In the genomic region with DNA sequence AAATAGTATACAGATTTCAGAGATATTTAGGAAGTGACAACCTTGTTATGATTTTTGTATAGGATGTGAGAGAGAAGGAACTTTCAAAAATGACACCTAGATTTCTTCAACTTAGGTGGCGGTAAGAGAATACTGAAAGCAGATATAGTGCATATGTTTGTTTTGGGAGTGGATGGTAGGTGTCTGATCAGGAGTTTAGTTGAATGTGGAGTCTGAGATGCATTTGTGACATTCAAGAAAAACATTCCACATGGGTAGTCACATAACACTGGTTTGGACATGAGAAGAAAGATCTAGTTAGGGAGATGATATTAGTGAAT, we compare ENCODE assay signal across 28 cellular contexts. TPM values are rescaled to one million over a fixed set of nuclear protein-coding genes. Genes with fewer than 3 reads are reported as not detected.
A peak's percentile ranks its signal among the peaks of the same experiment; 100 is the strongest.
DNase-seq lines count a peak whose midpoint lies in the region; ATAC-seq and TF ChIP-seq lines count a peak whose summit lies in the region.
"Had no signal": no experiment of that assay in that cellular context is flagged by ENCODE, and none has a peak within 500 bp of the region (broad histone marks: within the 10 kb centered on the region; RNA-seq: fewer than 3 reads in every experiment).

No MANE protein-coding gene starts in this region.

- no peaks in the 10 kb centered on the region for H3K27me3 ChIP-seq in Karpas-422 (ENCODE audit: low read length)
- H3K27me3 ChIP-seq: breast epithelium had no signal

- no peaks in the 10 kb centered on the region for H4K20me1 ChIP-seq in Karpas-422 (ENCODE audit: insufficient read depth, low read depth, low read length)

- no peaks in the 10 kb centered on the region for H3K9me3 Mint-ChIP-seq in natural killer cell
- H3K9me3 Mint-ChIP-seq in natural killer cell treated with Interleukin-12 subunit alpha and Interleukin-12 subunit beta and Interleukin-15 and Interleukin-18, amount 100 ng/mL, for 72 hours = no peaks in the 10 kb centered on the region
- H3K9me3 Mint-ChIP-seq: activated CD4-positive, alpha-beta T cell treated with anti-CD3 and anti-CD28 coated beads, Interleukin-2, amount 10 ng/mL, durations not matched to agents 24 days and 14 days; activated naive CD4-positive, alpha-beta T cell treated with anti-CD3 and anti-CD28 coated beads for 36 hours; activated T-cell treated with anti-CD3 and anti-CD28 coated beads, Interleukin-2, amount 50 U/mL, for 72 hours; CD8-positive, alpha-beta memory T cell; immature natural killer cell had no signal

- peaks cover 95% of the 10 kb centered on the region for H3K4me1 ChIP-seq in Karpas-422 (ENCODE audit: low read length)
- H3K4me1 ChIP-seq: breast epithelium had no signal

- H3K9ac ChIP-seq in Karpas-422 (ENCODE audit: low read length) = peak overlapping the region; percentile 65

- peak overlapping the region; percentile 61 for H3K4me3 ChIP-seq in Karpas-422 (ENCODE audit: low read length)
- H3K4me3 ChIP-seq: breast epithelium, SK-N-MC had no signal

- DNase-seq in natural killer cell (no peak), Karpas-422 (no peak), sciatic nerve (ENCODE audit: low spot score) (no peak), GM03348 (ENCODE audit: low spot score) (no peak)
- no peak for DNase-seq in natural killer cell treated with Interleukin-12 subunit alpha and Interleukin-12 subunit beta and Interleukin-15 and Interleukin-18, amount 100 ng/mL, for 72 hours (ENCODE audit: low spot score)
- DNase-seq: activated CD4-positive, alpha-beta T cell treated with anti-CD3 and anti-CD28 coated beads, Interleukin-2, amount 10 ng/mL, durations not matched to agents 24 days and 14 days; activated CD8-positive, alpha-beta memory T cell treated with anti-CD3 and anti-CD28 coated beads, Interleukin-2, amount 10 ng/mL, durations not matched to agents 7 days and 5 days; activated naive CD4-positive, alpha-beta T cell treated with anti-CD3 and anti-CD28 coated beads for 36 hours; activated T-cell treated with anti-CD3 and anti-CD28 coated beads, Interleukin-2, amount 50 U/mL, for 72 hours; amniotic stem cell; CD8-positive, alpha-beta memory T cell; DMS53; effector CD8-positive, alpha-beta T cell; erythroblast; GF-D8; immature natural killer cell; NCI-H1694; NCI-H526 treated with DMSO at 0.1 percent for 48 hours; trophoblast cell had no signal

- H3K36me3 ChIP-seq in Karpas-422 (ENCODE audit: insufficient read depth, low read length) = peaks cover 29% of the 10 kb centered on the region
- H3K36me3 ChIP-seq: breast epithelium had no signal

- no peak for TF ChIP-seq CTCF in natural killer cell (IDR thresholded peaks at IDR 0.05)

- H3K4me3 Mint-ChIP-seq in natural killer cell = no peak overlapping the region
- no peak overlapping the region for H3K4me3 Mint-ChIP-seq in natural killer cell treated with Interleukin-12 subunit alpha and Interleukin-12 subunit beta and Interleukin-15 and Interleukin-18, amount 100 ng/mL, for 72 hours
- H3K4me3 Mint-ChIP-seq: activated CD4-positive, alpha-beta T cell treated with anti-CD3 and anti-CD28 coated beads, Interleukin-2, amount 10 ng/mL, durations not matched to agents 24 days and 14 days; activated CD8-positive, alpha-beta memory T cell treated with anti-CD3 and anti-CD28 coated beads, Interleukin-2, amount 10 ng/mL, durations not matched to agents 7 days and 5 days; activated naive CD4-positive, alpha-beta T cell treated with anti-CD3 and anti-CD28 coated beads for 36 hours; activated T-cell treated with anti-CD3 and anti-CD28 coated beads, Interleukin-2, amount 50 U/mL, for 72 hours; immature natural killer cell had no signal

- no peaks in the 10 kb centered on the region for H3K9me2 ChIP-seq in Karpas-422 (replicated peaks; ENCODE audit: insufficient read depth, low read length)

- no peak overlapping the region for H3K27ac Mint-ChIP-seq in natural killer cell
- no peak overlapping the region for H3K27ac Mint-ChIP-seq in natural killer cell treated with Interleukin-12 subunit alpha and Interleukin-12 subunit beta and Interleukin-15 and Interleukin-18, amount 100 ng/mL, for 72 hours
- H3K27ac Mint-ChIP-seq: activated CD4-positive, alpha-beta T cell treated with anti-CD3 and anti-CD28 coated beads, Interleukin-2, amount 10 ng/mL, durations not matched to agents 24 days and 14 days; activated CD8-positive, alpha-beta memory T cell treated with anti-CD3 and anti-CD28 coated beads, Interleukin-2, amount 10 ng/mL, durations not matched to agents 7 days and 5 days; activated naive CD4-positive, alpha-beta T cell treated with anti-CD3 and anti-CD28 coated beads for 36 hours; activated T-cell treated with anti-CD3 and anti-CD28 coated beads, Interleukin-2, amount 50 U/mL, for 72 hours had no signal

- peaks cover 64 to 65% of the 10 kb centered on the region in 2 donors for H3K4me1 Mint-ChIP-seq in natural killer cell
- H3K4me1 Mint-ChIP-seq in natural killer cell treated with Interleukin-12 subunit alpha and Interleukin-12 subunit beta and Interleukin-15 and Interleukin-18, amount 100 ng/mL, for 72 hours (ENCODE audit: low read depth in 2 of 2) = peaks cover 38 to 64% of the 10 kb centered on the region in 2 donors

- no peak overlapping the region for H2AFZ ChIP-seq in Karpas-422 (ENCODE audit: low read length)

- ATAC-seq in natural killer cell (peak in 2 of 3 donors; percentile 33 to 55), GM21786 (IDR thresholded peaks at IDR 0.05; ENCODE audit: unreplicated experiment) (peak; percentile 6), sciatic nerve (no peak), HG02678 (IDR thresholded peaks at IDR 0.05; ENCODE audit: unreplicated experiment) (no peak), GM21360 (IDR thresholded peaks at IDR 0.05; ENCODE audit: unreplicated experiment) (no peak)
- no peak for ATAC-seq in natural killer cell treated with Interleukin-12 subunit alpha and Interleukin-12 subunit beta and Interleukin-15 and Interleukin-18, amount 100 ng/mL, for 72 hours
- ATAC-seq: HCT116, left lobe of liver had no signal

- H3K79me2 ChIP-seq in Karpas-422 (ENCODE audit: low read length) = peaks cover 95% of the 10 kb centered on the region

- no peaks in the 10 kb centered on the region for H3K9me3 ChIP-seq in Karpas-422 (ENCODE audit: low read length)
- H3K9me3 ChIP-seq: breast epithelium had no signal

- H3K36me3 Mint-ChIP-seq in natural killer cell = no peaks in the 10 kb centered on the region
- peaks cover 6% of the 10 kb centered on the region for H3K36me3 Mint-ChIP-seq in natural killer cell treated with Interleukin-12 subunit alpha and Interleukin-12 subunit beta and Interleukin-15 and Interleukin-18, amount 100 ng/mL, for 72 hours
- H3K36me3 Mint-ChIP-seq: immature natural killer cell had no signal

- intact Hi-C loops in natural killer cell (cut with micrococcal nuclease) (no loop called here), sciatic nerve (cut with DNase I) (no loop called here)

- peak overlapping the region; percentile 99 for H3K27ac ChIP-seq in Karpas-422 (ENCODE audit: low read length)
- H3K27ac ChIP-seq: breast epithelium, RWPE1, SK-N-MC, VCaP had no signal

- peak overlapping the region; percentile 89 for H3K4me2 ChIP-seq in Karpas-422 (ENCODE audit: low read depth, low read length, poor library complexity, severe bottlenecking)

- H3K27me3 Mint-ChIP-seq in natural killer cell (ENCODE audit: low read depth in 2 of 2) = no peaks in the 10 kb centered on the region
- no peaks in the 10 kb centered on the region for H3K27me3 Mint-ChIP-seq in natural killer cell treated with Interleukin-12 subunit alpha and Interleukin-12 subunit beta and Interleukin-15 and Interleukin-18, amount 100 ng/mL, for 72 hours
- H3K27me3 Mint-ChIP-seq: activated CD4-positive, alpha-beta T cell treated with anti-CD3 and anti-CD28 coated beads, Interleukin-2, amount 10 ng/mL, durations not matched to agents 24 days and 14 days; activated CD8-positive, alpha-beta memory T cell treated with anti-CD3 and anti-CD28 coated beads, Interleukin-2, amount 10 ng/mL, durations not matched to agents 7 days and 5 days had no signal

RNA-seq across cellular contexts. Expression of gene STT3B, which starts 40.7 kb away (rescaled TPM):
- 100 to 1,000 TPM in 1 of 3 donors, 10 to 100 TPM in 2; 83.4 to 132 (median 99.0) TPM for total RNA-seq in natural killer cell
- 100 to 1,000 TPM; 131 to 160 TPM for total RNA-seq in natural killer cell treated with Interleukin-12 subunit alpha and Interleukin-12 subunit beta and Interleukin-15 and Interleukin-18, amount 100 ng/mL, for 72 hours
- 124 and 198 TPM in 2 replicates for total RNA-seq in Karpas-422 (2014; rRNA removed; shearing (Covaris generic); ENCODE audit: low replicate concordance)
- 107 TPM for total RNA-seq in sciatic nerve

Comparison
In these comparisons a context has a peak if more than half of its experiments do, and no peak if none do; other contexts are left out.
1. ATAC-seq: peak in natural killer cell (2 of 3) and GM21786 (single experiment); none in natural killer cell treated with Interleukin-12 subunit alpha and Interleukin-12 subunit beta and Interleukin-15 and Interleukin-18, amount 100 ng/mL, for 72 hours (0 of 2), sciatic nerve (single experiment), HG02678 (single experiment) and GM21360 (single experiment).